ENCODE assay signal across 11 cellular contexts in the genomic region with DNA sequence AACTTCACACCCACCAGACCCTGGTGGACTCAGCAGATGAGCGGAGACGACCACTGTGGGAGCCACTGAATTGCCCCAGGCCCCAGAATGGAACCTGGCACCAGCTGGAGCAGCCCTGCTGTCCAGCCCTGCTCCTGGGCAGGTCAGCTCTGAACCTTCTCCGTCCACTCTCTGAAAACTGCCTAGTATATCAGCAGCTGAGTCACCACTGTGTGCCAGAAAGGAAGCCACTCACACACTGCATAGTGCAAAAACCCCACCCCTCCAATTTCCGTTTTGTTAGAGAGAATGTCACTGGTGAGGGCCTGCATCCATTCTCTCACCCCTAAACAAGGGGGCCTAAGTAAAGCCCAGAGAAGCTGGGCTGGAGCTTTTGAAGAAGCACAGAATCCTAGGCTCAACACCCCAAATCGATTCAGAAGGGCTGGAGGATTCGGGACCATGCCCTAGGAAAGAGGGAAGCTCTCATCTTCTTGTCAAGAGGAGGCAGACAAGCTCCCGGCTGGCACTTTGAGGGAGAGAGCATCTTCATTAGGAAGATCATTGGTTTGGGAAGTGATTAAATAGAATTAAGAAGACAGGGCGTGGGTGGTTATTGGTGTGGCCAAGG. TPM values are rescaled to one million over a fixed set of nuclear protein-coding genes. Genes with fewer than 3 reads are reported as not detected.
DNase-seq lines count a peak whose midpoint lies in the region; ATAC-seq and TF ChIP-seq lines count a peak whose summit lies in the region.
"Had no signal": no experiment of that assay in that cellular context is flagged by ENCODE, and none has a peak within 500 bp of the region (broad histone marks: within the 10 kb centered on the region; RNA-seq: fewer than 3 reads in every experiment).

No MANE protein-coding gene starts in this region.

- H3K4me1 Mint-ChIP-seq in endothelial cell (ENCODE audit: unreplicated experiment) (peaks cover 68% of the 10 kb centered on the region), natural killer cell (peaks cover 32 to 39% of the 10 kb centered on the region in 2 donors)
- H3K4me1 Mint-ChIP-seq: IgD-negative memory B cell, T-helper 17 cell had no signal

- TF ChIP-seq EP300 in stomach (IDR thresholded peaks at IDR 0.05), result no peak

- H3K4me3 Mint-ChIP-seq in endothelial cell (ENCODE audit: unreplicated experiment) (peak overlapping the region; percentile 78), natural killer cell (peak overlapping the region; percentile 71)
- H3K4me3 Mint-ChIP-seq: IgD-negative memory B cell, T-helper 17 cell had no signal

- in situ Hi-C loops in GM23248 (cut with MboI), result no loop called here

- H3K27me3 Mint-ChIP-seq in endothelial cell (ENCODE audit: unreplicated experiment) (peaks cover 5% of the 10 kb centered on the region), natural killer cell (ENCODE audit: low read depth in 2 of 2) (no peaks in the 10 kb centered on the region)
- H3K27me3 Mint-ChIP-seq: IgD-negative memory B cell had no signal

- H3K36me3 Mint-ChIP-seq in endothelial cell (ENCODE audit: low read depth, unreplicated experiment) (peaks cover 22% of the 10 kb centered on the region), natural killer cell (no peaks in the 10 kb centered on the region)
- H3K36me3 Mint-ChIP-seq: IgD-negative memory B cell had no signal

- H3K79me2 ChIP-seq in GM23248 (ENCODE audit: insufficient read depth), result no peaks in the 10 kb centered on the region

- H3K9ac ChIP-seq in GM23248, result no peak overlapping the region

- H3K9me3 Mint-ChIP-seq in endothelial cell (ENCODE audit: unreplicated experiment) (no peaks in the 10 kb centered on the region), natural killer cell (no peaks in the 10 kb centered on the region)
- H3K9me3 Mint-ChIP-seq: IgD-negative memory B cell had no signal

- H3F3A ChIP-seq in GM23248 (ENCODE audit: insufficient read depth), result no peaks in the 10 kb centered on the region

- H3K9me2 ChIP-seq in GM23248 (ENCODE audit: insufficient read depth), result no peaks in the 10 kb centered on the region

- TF ChIP-seq CTCF in RWPE1 (conservative IDR thresholded peaks at IDR 0.05; ENCODE audit: low read depth), result no peak
- TF ChIP-seq CTCF in endothelial cell (IDR thresholded peaks at IDR 0.05; ENCODE audit: unreplicated experiment), result no peak
- no peak for TF ChIP-seq CTCF in natural killer cell (IDR thresholded peaks at IDR 0.05)
- TF ChIP-seq CTCF in stomach (IDR thresholded peaks at IDR 0.05), result no peak

- intact Hi-C loops in natural killer cell (cut with micrococcal nuclease) (loop anchor here (5.0 kb wide), 1 partner anchor 45 kb away; the partner anchor contains the start of gene GALNT18), stomach (cut with DNase I; ENCODE audit: low total_unique reads) (no loop called here)

- 0 out of 2 replicates have a peak, but pooled peaks cover 3% of the 10 kb centered on the region for H3K4me1 ChIP-seq in GM23248 (ENCODE audit: insufficient read depth)
- H3K4me1 ChIP-seq in stomach, result peaks cover 0 to 16% (median 4%) of the 10 kb centered on the region in 4 donors

- peak; percentile 47 for DNase-seq in GM23248
- no peak for DNase-seq in RWPE1 (ENCODE audit: low spot score)
- DNase-seq in endothelial cell (ENCODE audit: low spot score), result no peak
- DNase-seq in natural killer cell, result peak; percentile 35
- no peak for DNase-seq in CD1c-positive myeloid dendritic cell (ENCODE audit: extremely low spot score)
- DNase-seq in nucleus accumbens (lab: John Stamatoyannopoulos, UW), result no peak
- no peak for DNase-seq in stomach
- DNase-seq: NCI-H1694 treated with DMSO at 0.1 percent for 48 hours; stimulated activated CD4-positive, alpha-beta T cell treated with anti-CD3 and anti-CD28 coated beads, Interleukin-15, amount 100 ng/mL, for 24 hours; T-helper 17 cell had no signal

- H3K36me3 ChIP-seq in GM23248 (ENCODE audit: low read depth) (no peaks in the 10 kb centered on the region), stomach (no peaks in the 10 kb centered on the region)

- H3K9me3 ChIP-seq in GM23248 (ENCODE audit: low read depth) (no peaks in the 10 kb centered on the region), stomach (no peaks in the 10 kb centered on the region)

- H3K4me2 ChIP-seq in GM23248 (ENCODE audit: unreplicated experiment), result no peak overlapping the region

- WGBS in GM23248 (ENCODE audit: low coverage in 1 of 2, low lambda C conversion rate in 2 of 2, missing lambda C conversion rate in 2 of 2), 2 experiments, result 69 to 77% methylated on average over 8 of the region's 8 CpGs
- WGBS in stomach, 5 donors, result 70 to 81% (median 75%) methylated on average over 8 of the region's 8 CpGs

- no peak overlapping the region for H2AFZ ChIP-seq in GM23248

- peak overlapping the region; percentile 51 for H3K27ac Mint-ChIP-seq in endothelial cell (ENCODE audit: unreplicated experiment)
- peak overlapping the region; percentile 94 for H3K27ac Mint-ChIP-seq in natural killer cell
- H3K27ac Mint-ChIP-seq: T-helper 17 cell had no signal

- H4K20me1 ChIP-seq in GM23248 (ENCODE audit: insufficient read depth), result no peaks in the 10 kb centered on the region

- CTCF ChIA-PET in RWPE1 (lab: Yijun Ruan, JAX), result interaction anchor here (0.6 kb wide), 1 partner anchor 45 kb away, joined by 4 read pairs; the partner anchor contains the start of gene GALNT18

- no peak for TF ChIP-seq POLR2A in stomach (IDR thresholded peaks at IDR 0.05)

- POLR2A ChIA-PET in RWPE1 (lab: Yijun Ruan, JAX; ENCODE audit: low non-redundant PET), result no interaction called here

- ATAC-seq in natural killer cell, result peak; percentile 90 to 98 (median 96)
- ATAC-seq: T-helper 17 cell had no signal

- H3K4me3 ChIP-seq in GM23248 (no peak overlapping the region), stomach (no peak overlapping the region)

- H3K27me3 ChIP-seq in GM23248 (replicated peaks; ENCODE audit: insufficient read depth) (no peaks in the 10 kb centered on the region), stomach (peaks cover 0 to 10% (median 0%) of the 10 kb centered on the region in 3 donors)

- H3K27ac ChIP-seq in GM23248 (no peak overlapping the region), RWPE1 (peak overlapping the region; percentile 44), stomach (no peak overlapping the region)

RNA-seq across cellular contexts. Expression of gene GALNT18, which starts 44.5 kb away (rescaled TPM):
- total RNA-seq in GM23248 (2014; rRNA removed; shearing (Covaris generic)), result 5.6 and 7.1 TPM in 2 replicates
- 3.9 and 4.1 TPM in 2 replicates for polyA plus RNA-seq in GM23248 (2016; fragmentation: Nextera tagmentation; extraction: Ambion mirVana)
- total RNA-seq in endothelial cell (ENCODE audit: unreplicated experiment), result 87.6 TPM
- total RNA-seq in natural killer cell, result under 1 TPM; 0.18 to 0.42 (median 0.38) TPM
- total RNA-seq in stomach, result 10 to 100 TPM in 2 of 5 donors, 1 to 10 TPM in 2, under 1 TPM in 1; 0.58 to 16.1 (median 3.0) TPM
- polyA plus RNA-seq in stomach, result 1 to 10 TPM; 1.1 to 6.8 (median 1.8) TPM
- total RNA-seq: T-helper 17 cell had no signal
- polyA plus RNA-seq: IgD-negative memory B cell had no signal

Comparison
In these comparisons a context has a peak if more than half of its experiments do, and no peak if none do; other contexts are left out.
1. DNase-seq: peak in GM23248 (single experiment) and natural killer cell (single experiment); none in RWPE1 (single experiment), endothelial cell (single experiment), CD1c-positive myeloid dendritic cell (single experiment), nucleus accumbens (0 of 56) and stomach (single experiment).